Comparison of ENCODE assay signal across 22 cellular contexts in the genomic region with DNA sequence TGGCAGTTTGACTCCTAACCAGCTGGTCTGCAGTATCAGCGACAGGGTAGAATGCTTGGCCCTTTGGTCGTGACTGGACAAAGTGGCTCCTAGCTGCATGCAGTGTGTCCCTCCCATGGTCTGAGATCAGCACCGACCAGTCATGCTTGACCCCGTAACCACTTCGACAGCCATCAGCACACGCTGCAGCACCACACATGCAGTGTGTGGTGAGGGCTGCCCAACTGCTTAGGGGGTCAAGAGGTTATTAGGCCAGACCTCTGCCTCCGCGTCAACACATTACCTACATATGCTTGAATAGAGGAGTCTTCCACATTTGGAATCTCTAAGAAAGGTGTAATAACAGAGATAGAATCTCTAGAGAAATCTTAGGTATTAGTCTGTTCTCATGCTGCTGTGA.
DNase-seq lines count a peak whose midpoint lies in the region; ATAC-seq lines count a peak whose summit lies in the region.
"Had no signal": no experiment of that assay in that cellular context is flagged by ENCODE, and none has a peak within 500 bp of the region (broad histone marks: within the 10 kb centered on the region; RNA-seq: fewer than 3 reads in every experiment).

No MANE protein-coding gene starts in this region.

- no peaks in the 10 kb centered on the region for H3K9me3 ChIP-seq in neuronal stem cell (replicated peaks in 1 of 2; ENCODE audit: control insufficient read depth in 2 of 2, insufficient read depth in 1 of 2, low read depth in 1 of 2, low read length in 2 of 2)
- H3K9me3 ChIP-seq: BE2C, BLaER1 had no signal

- H3K23ac ChIP-seq in neuronal stem cell (ENCODE audit: low read depth, low read length, poor library complexity): no peak overlapping the region

- no peak overlapping the region for H3K4ac ChIP-seq in neuronal stem cell (ENCODE audit: low read length)

- H3K36me3 ChIP-seq in neuronal stem cell (replicated peaks in 1 of 2; ENCODE audit: control insufficient read depth in 2 of 2, insufficient read depth in 2 of 2, low read length in 2 of 2): no peaks in the 10 kb centered on the region
- H3K36me3 ChIP-seq: BE2C, BLaER1 had no signal

- no peak overlapping the region for H3K27ac ChIP-seq in neuronal stem cell (replicated peaks; ENCODE audit: low read length)
- H3K27ac ChIP-seq: BLaER1 had no signal

- DNase-seq in neuronal stem cell (ENCODE audit: low spot score): no peak
- DNase-seq in retina: no peak
- no peak for DNase-seq in cerebellum (ENCODE audit: low spot score)
- no peak for DNase-seq in LoVo (ENCODE audit: low spot score)
- DNase-seq: 8988T; ACHN; BE2C; C1 segment of cervical spinal cord; CD4-positive, alpha-beta memory T cell; CD4-positive, CD25-positive, alpha-beta regulatory T cell; CD8-positive, alpha-beta memory T cell; COR-L47; DMS 273 treated with DMSO at 0.1 percent for 48 hours; DMS153; DMS53; DMS79; DND-41; EL; GDM1 had no signal

- no peak overlapping the region for H2AK5ac ChIP-seq in neuronal stem cell (ENCODE audit: low read depth, low read length)

- H3K9ac ChIP-seq in neuronal stem cell (ENCODE audit: low read depth, low read length, poor library complexity): no peak overlapping the region
- H3K9ac ChIP-seq: BLaER1 had no signal

- no peak overlapping the region for H4K8ac ChIP-seq in neuronal stem cell (ENCODE audit: low read depth, low read length)

- no peak overlapping the region for H2BK5ac ChIP-seq in neuronal stem cell (ENCODE audit: low read length)

- H2BK120ac ChIP-seq in neuronal stem cell (ENCODE audit: low read depth, low read length): no peak overlapping the region

- peaks cover 0 to 3% of the 10 kb centered on the region in 2 donors for H3K4me1 ChIP-seq in neuronal stem cell (ENCODE audit: control insufficient read depth in 2 of 2, insufficient read depth in 1 of 2, low read depth in 1 of 2, low read length in 2 of 2)
- H3K4me1 ChIP-seq: BE2C, BLaER1 had no signal

- H3K14ac ChIP-seq in neuronal stem cell (ENCODE audit: low read length): no peak overlapping the region

- no peak overlapping the region for H2AFZ ChIP-seq in neuronal stem cell (ENCODE audit: low read length)

- H2BK12ac ChIP-seq in neuronal stem cell (ENCODE audit: low read length): peak overlapping the region; percentile 14

- WGBS in neuronal stem cell (ENCODE audit: extremely low coverage in 2 of 2, insufficient read length in 2 of 2, insufficient replicate concordance in 1 of 2), 2 donors: no CpG with 5 or more reads among the region's 8 CpGs

- H3K18ac ChIP-seq in neuronal stem cell (ENCODE audit: low read length): no peak overlapping the region

- no peak overlapping the region for H3K4me2 ChIP-seq in neuronal stem cell (ENCODE audit: insufficient read depth, low read length, poor library complexity, severe bottlenecking)
- H3K4me2 ChIP-seq: BLaER1 had no signal

- peaks cover 1% of the 10 kb centered on the region for H3K79me1 ChIP-seq in neuronal stem cell (ENCODE audit: low read depth, low read length)

- peaks cover 0 to 3% (median 0%) of the 10 kb centered on the region in 3 experiments for H3K27me3 ChIP-seq in neuronal stem cell (ENCODE audit: control insufficient read depth in 3 of 3, insufficient read depth in 3 of 3, low read depth in 1 of 3, low read length in 3 of 3)
- H3K27me3 ChIP-seq: BE2C, BLaER1 had no signal

- H3K4me3 ChIP-seq in neuronal stem cell (ENCODE audit: low read length in 2 of 2): no peak overlapping the region
- H3K4me3 ChIP-seq: BLaER1, GM12878 had no signal

- no peak overlapping the region for H4K91ac ChIP-seq in neuronal stem cell (ENCODE audit: low read depth, low read length, poor library complexity)

- H2BK15ac ChIP-seq in neuronal stem cell (ENCODE audit: low read length): no peak overlapping the region

- peak; percentile 40 for ATAC-seq in esophagus mucosa
- ATAC-seq: GM12878 had no signal
